ENCODE assay signal across 8 cellular contexts in genomic region chr19:50431343-50432220, GRCh38. TPM values are rescaled to one million over a fixed set of nuclear protein-coding genes. Genes with fewer than 3 reads are reported as not detected.
DNase-seq lines count a peak whose midpoint lies in the region; ATAC-seq, FAIRE-seq and TF ChIP-seq lines count a peak whose summit lies in the region.

No MANE protein-coding gene starts in this region.

- no peaks in the 10 kb centered on the region for H3K9me3 Mint-ChIP-seq in activated naive CD8-positive, alpha-beta T cell (ENCODE audit: low read depth)

- peak; percentile 97 for ATAC-seq in SK-N-SH treated with all-trans-retinoic acid at 6 μM for 48 hours

- peaks cover 15% of the 10 kb centered on the region for H3K4me1 Mint-ChIP-seq in activated naive CD8-positive, alpha-beta T cell (ENCODE audit: low read depth)

- H3K27ac ChIP-seq in HEK293 (ENCODE audit: extremely low read depth, low read depth, low read length) = no peak overlapping the region; the same call in 1 of the 2 replicates
- H3K27ac ChIP-seq in cardiac muscle cell = no peak overlapping the region
- no peak overlapping the region for H3K27ac ChIP-seq in ovary
- H3K27ac ChIP-seq in thymus (ENCODE audit: low read depth) = peak overlapping the region; percentile 74

- H3K4me1 ChIP-seq in HEK293 (ENCODE audit: control insufficient read depth, insufficient read depth, low read length) (peaks cover 11% of the 10 kb centered on the region), cardiac muscle cell (ENCODE audit: low read depth) (peaks cover 9% of the 10 kb centered on the region), ovary (ENCODE audit: insufficient read depth) (peaks cover 3% of the 10 kb centered on the region), thymus (ENCODE audit: control insufficient read depth, insufficient read depth, low read length) (peaks cover 3% of the 10 kb centered on the region)

- POLR2A ChIA-PET in HEK293 (lab: Yijun Ruan, JAX) = interaction anchor here (0.5 to 1.2 kb wide), 3 partner anchors 54 to 373 kb away, joined by 3 read pairs; no protein-coding TSS in a partner anchor

- 1% methylated on average over 44 to 54 of the region's 54 CpGs for WGBS in ovary, 3 donors
- WGBS in thymus = 2% methylated on average over 54 of the region's 54 CpGs

- intact Hi-C loops in ovary (cut with DNase I) = no loop called here

- TF ChIP-seq POLR2A in ovary (IDR thresholded peaks at IDR 0.05) = no peak

- H3K36me3 ChIP-seq in HEK293 (ENCODE audit: control insufficient read depth in 2 of 2, insufficient read depth in 1 of 2, low read length in 2 of 2) = no peaks in the 10 kb centered on the region
- H3K36me3 ChIP-seq in cardiac muscle cell = no peaks in the 10 kb centered on the region
- H3K36me3 ChIP-seq in ovary = no peaks in the 10 kb centered on the region
- no peaks in the 10 kb centered on the region for H3K36me3 ChIP-seq in thymus (ENCODE audit: control insufficient read depth, insufficient read depth)

- CTCF ChIA-PET in HEK293 (lab: Yijun Ruan, JAX) = interaction anchor here (0.8 to 1.6 kb wide), 2 partner anchors 29 to 74 kb away, joined by 3 to 5 read pairs; no protein-coding TSS in a partner anchor

- DNase-seq in MV-4-11 (lab: John Stamatoyannopoulos, UW) (peak; percentile 76), cardiac muscle cell (ENCODE audit: low read depth in 1 of 2, low spot score in 1 of 2) (peak; percentile 77 to 89), ovary (peak; percentile 74 to 90 (median 84))

- H3K36me3 Mint-ChIP-seq in activated naive CD8-positive, alpha-beta T cell = no peaks in the 10 kb centered on the region

- H3K9me3 ChIP-seq in HEK293 (ENCODE audit: control insufficient read depth, insufficient read depth, low read depth, low read length) (no peaks in the 10 kb centered on the region), cardiac muscle cell (ENCODE audit: low read depth) (no peaks in the 10 kb centered on the region), ovary (no peaks in the 10 kb centered on the region), thymus (ENCODE audit: control insufficient read depth) (no peaks in the 10 kb centered on the region)

- H3K27me3 Mint-ChIP-seq in activated naive CD8-positive, alpha-beta T cell = peaks cover 7% of the 10 kb centered on the region

- no peak for TF ChIP-seq EP300 in ovary (IDR thresholded peaks at IDR 0.05)

- H3K4me3 ChIP-seq in HEK293 (ENCODE audit: low read depth, low read length) (peak overlapping the region; percentile 57), cardiac muscle cell (peak overlapping the region; percentile 58), ovary (peak overlapping the region; percentile 40), thymus (ENCODE audit: low read length) (peak overlapping the region; percentile 65)

- H3K27me3 ChIP-seq in cardiac muscle cell (no peaks in the 10 kb centered on the region), ovary (no peaks in the 10 kb centered on the region), thymus (ENCODE audit: control insufficient read depth, insufficient read depth) (peaks cover 40% of the 10 kb centered on the region)

- peak overlapping the region; percentile 66 for H3K27ac Mint-ChIP-seq in activated naive CD8-positive, alpha-beta T cell

- H3K4me3 Mint-ChIP-seq in activated naive CD8-positive, alpha-beta T cell = peak overlapping the region; percentile 90

- FAIRE-seq in G401.6 (lab: Jason Lieb, UNC) = peak; percentile 74

- TF ChIP-seq CTCF in HEK293 (tag by site-specific recombination; IDR thresholded peaks at IDR 0.05) (no peak), cardiac muscle cell (IDR thresholded peaks at IDR 0.05; ENCODE audit: low read depth, low read length) (no peak), ovary (IDR thresholded peaks at IDR 0.05) (no peak)

TF ChIP-seq in HEK293, 187 proteins besides CTCF, POLR2A, EP300 and RAD21 (continues in another document):
- no peak for TF ChIP-seq KLF17 (tag by site-specific recombination; IDR thresholded peaks at IDR 0.05)
- TF ChIP-seq ZNF677 (tag by site-specific recombination; IDR thresholded peaks at IDR 0.05) = no peak
- TF ChIP-seq ZNF600 (tag by site-specific recombination; IDR thresholded peaks at IDR 0.05) = peak; percentile 14; the same call in 1 of the 2 replicates
- peak; percentile 35; the same call in 1 of the 2 replicates for TF ChIP-seq ZNF341 (tag by site-specific recombination; IDR thresholded peaks at IDR 0.05; ENCODE audit: low read depth)
- TF ChIP-seq ZSCAN30 (tag by site-specific recombination; IDR thresholded peaks at IDR 0.05) = peak; percentile 63; the same call in 1 of the 2 replicates

TF ChIP-seq in SK-N-SH treated with all-trans-retinoic acid at 6 μM for 48 hours, 23 proteins besides CTCF, POLR2A, EP300 and RAD21:
- no peak for TF ChIP-seq ISL1 (CRISPR knock-in tag; IDR thresholded peaks at IDR 0.05)
- no peak for TF ChIP-seq TCF4 (CRISPR knock-in tag; IDR thresholded peaks at IDR 0.05; ENCODE audit: borderline replicate concordance)
- no peak for TF ChIP-seq ZFP30 (CRISPR knock-in tag; IDR thresholded peaks at IDR 0.05)
- TF ChIP-seq ZNF70 (CRISPR knock-in tag; IDR thresholded peaks at IDR 0.05) = no peak
- TF ChIP-seq OSR1 (CRISPR knock-in tag; IDR thresholded peaks at IDR 0.05) = no peak
- TF ChIP-seq PPARA (CRISPR knock-in tag; IDR thresholded peaks at IDR 0.05; ENCODE audit: borderline replicate concordance) = no peak
- TF ChIP-seq RARB (CRISPR knock-in tag; IDR thresholded peaks at IDR 0.05) = no peak
- TF ChIP-seq CSDC2 (CRISPR knock-in tag; IDR thresholded peaks at IDR 0.05) = no peak
- TF ChIP-seq ESRRG (CRISPR knock-in tag; IDR thresholded peaks at IDR 0.05) = no peak
- TF ChIP-seq CREB5 (CRISPR knock-in tag; IDR thresholded peaks at IDR 0.05; ENCODE audit: low read depth) = no peak
- TF ChIP-seq SNAI2 (CRISPR knock-in tag; IDR thresholded peaks at IDR 0.05) = no peak
- TF ChIP-seq CSRNP3 (CRISPR knock-in tag; IDR thresholded peaks at IDR 0.05) = no peak
- no peak for TF ChIP-seq TOX (CRISPR knock-in tag; IDR thresholded peaks at IDR 0.05; ENCODE audit: borderline replicate concordance)
- no peak for TF ChIP-seq GLIS3 (CRISPR knock-in tag; IDR thresholded peaks at IDR 0.05)
- TF ChIP-seq BACH2 (CRISPR knock-in tag; IDR thresholded peaks at IDR 0.05; ENCODE audit: borderline replicate concordance) = no peak

RNA-seq across cellular contexts. Expression of gene MYBPC2, which starts 1.1 kb away (rescaled TPM):
- total RNA-seq in cardiac muscle cell (0.04 and 0.18 TPM in 2 replicates), ovary (under 1 TPM in 3 of 7 donors, not detected in 4; 0.05 to 0.12 (median 0.08) TPM)
- polyA plus RNA-seq in cardiac muscle cell (0.30 and 0.31 TPM in 2 replicates), ovary (under 1 TPM in 1 of 2 donors, not detected in 1; 0.28 TPM), thymus (1.8 TPM)

RNA-seq across cellular contexts. Expression of gene SPIB, which starts 12.8 kb away (rescaled TPM):
- total RNA-seq in cardiac muscle cell = 0.15 and 0.35 TPM in 2 replicates
- polyA plus RNA-seq in cardiac muscle cell = 0.40 and 1.5 TPM in 2 replicates
- under 1 TPM in 3 of 7 donors, not detected in 4; 0.12 to 0.46 (median 0.26) TPM for total RNA-seq in ovary
- polyA plus RNA-seq in ovary = under 1 TPM in 1 of 2 donors, not detected in 1; 0.25 TPM
- 14.8 TPM for polyA plus RNA-seq in thymus

RNA-seq across cellular contexts. Expression of gene EMC10, which starts 44.7 kb away (rescaled TPM):
- total RNA-seq in cardiac muscle cell (308 and 370 TPM in 2 replicates), ovary (100 to 1,000 TPM in 3 of 7 donors, 10 to 100 TPM in 4; 50.4 to 132 (median 96.7) TPM)
- polyA plus RNA-seq in cardiac muscle cell (280 and 382 TPM in 2 replicates), ovary (100 to 1,000 TPM in 1 of 2 donors, 10 to 100 TPM in 1; 27.6 to 113 TPM), thymus (62.6 TPM)

RNA-seq across cellular contexts. Expression of gene GARIN5A, which starts 45.1 kb away (rescaled TPM):
- total RNA-seq in cardiac muscle cell = 7.7 and 9.4 TPM in 2 replicates
- polyA plus RNA-seq in cardiac muscle cell = 4.8 and 9.3 TPM in 2 replicates
- 10 to 100 TPM in 1 of 7 donors, 1 to 10 TPM in 6; 2.1 to 10.3 (median 3.3) TPM for total RNA-seq in ovary
- polyA plus RNA-seq in ovary = 1 to 10 TPM in 1 of 2 donors, under 1 TPM in 1; 0.47 to 4.3 TPM
- polyA plus RNA-seq in thymus = 3.4 TPM

RNA-seq across cellular contexts. Expression of gene POLD1, which starts 47.4 kb away (rescaled TPM):
- total RNA-seq in cardiac muscle cell (70.7 and 73.8 TPM in 2 replicates), ovary (10 to 100 TPM in 6 of 7 donors, 1 to 10 TPM in 1; 7.5 to 25.2 (median 20.3) TPM)
- polyA plus RNA-seq in cardiac muscle cell (62.3 and 74.3 TPM in 2 replicates), ovary (10 to 100 TPM in 1 of 2 donors, under 1 TPM in 1; 0.52 to 14.4 TPM), thymus (39.5 TPM)
